In genomic region chr2:85843543-85843942, GRCh38 we compare ENCODE assay signal across 10 cellular contexts. TPM values are rescaled to one million over a fixed set of nuclear protein-coding genes. Genes with fewer than 3 reads are reported as not detected.
DNase-seq lines count a peak whose midpoint lies in the region; ATAC-seq and TF ChIP-seq lines count a peak whose summit lies in the region.
"Had no signal": no experiment of that assay in that cellular context is flagged by ENCODE, and none has a peak within 500 bp of the region (broad histone marks: within the 10 kb centered on the region; RNA-seq: fewer than 3 reads in every experiment).

No MANE protein-coding gene starts in this region.

- 70 to 77% (median 72%) methylated on average over 4 of the region's 4 CpGs for WGBS in adrenal gland, 4 donors

- no peaks in the 10 kb centered on the region for H3K4me1 Mint-ChIP-seq in neural progenitor cell

- TF ChIP-seq CTCF in adrenal gland (IDR thresholded peaks at IDR 0.05) (peak in 5 of 6 experiments; percentile 13 to 47 (median 28)), neural progenitor cell (IDR thresholded peaks at IDR 0.05) (peak; percentile 71)

- H3K27ac Mint-ChIP-seq in neural progenitor cell, result no peak overlapping the region

- H2AFZ ChIP-seq in neural progenitor cell (replicated peaks), result no peak overlapping the region

- ATAC-seq in HG03039 (IDR thresholded peaks at IDR 0.05; ENCODE audit: unreplicated experiment) (no peak), HG02588 (IDR thresholded peaks at IDR 0.05; ENCODE audit: unreplicated experiment) (no peak)

- no peaks in the 10 kb centered on the region for H3K27me3 Mint-ChIP-seq in neural progenitor cell (ENCODE audit: insufficient read depth, low read depth)

- H3K4me1 ChIP-seq in adrenal gland (replicated peaks in 1 of 2), result peaks cover 0 to 10% of the 10 kb centered on the region in 2 donors
- no peaks in the 10 kb centered on the region for H3K4me1 ChIP-seq in neural progenitor cell

- no peak overlapping the region for H3K4me3 Mint-ChIP-seq in neural progenitor cell

- intact Hi-C loops in adrenal gland (cut with DNase I), result no loop called here

- no peaks in the 10 kb centered on the region for H3K79me2 ChIP-seq in neural progenitor cell (ENCODE audit: low read depth)

- H3K27me3 ChIP-seq in adrenal gland, result no peaks in the 10 kb centered on the region
- H3K27me3 ChIP-seq in neural progenitor cell, result no peaks in the 10 kb centered on the region

- H3F3A ChIP-seq in neural progenitor cell (ENCODE audit: low read depth), result no peaks in the 10 kb centered on the region

- no peak for TF ChIP-seq POLR2A in adrenal gland (IDR thresholded peaks at IDR 0.05)

- peaks cover 9% of the 10 kb centered on the region for H3K9me3 Mint-ChIP-seq in neural progenitor cell

- no peak overlapping the region for H3K27ac ChIP-seq in adrenal gland
- no peak overlapping the region for H3K27ac ChIP-seq in neural progenitor cell

- no peaks in the 10 kb centered on the region for H4K20me1 ChIP-seq in neural progenitor cell (ENCODE audit: low read depth)

- no peaks in the 10 kb centered on the region for H3K9me3 ChIP-seq in adrenal gland (replicated peaks in 1 of 3)
- no peaks in the 10 kb centered on the region for H3K9me3 ChIP-seq in neural progenitor cell (ENCODE audit: low read depth)

- DNase-seq in ELF-1 (ENCODE audit: low read depth, low spot score), result peak; percentile 32
- peak; percentile 17 to 44 for DNase-seq in Kasumi-1 (lab: John Stamatoyannopoulos, UW)
- no peak for DNase-seq in adrenal gland
- DNase-seq in neural progenitor cell (ENCODE audit: low spot score), result peak; percentile 33
- no peak for DNase-seq in NCI-H69 (lab: John Stamatoyannopoulos, UW)
- no peak for DNase-seq in AG20443 (ENCODE audit: low spot score)
- DNase-seq: foreskin melanocyte, T-helper 1 cell had no signal

- no peak overlapping the region for H3K9ac ChIP-seq in neural progenitor cell

- H3K36me3 Mint-ChIP-seq in neural progenitor cell, result peaks cover 14% of the 10 kb centered on the region

- H3K36me3 ChIP-seq in adrenal gland (replicated peaks in 1 of 2) (peaks cover 0 to 71% of the 10 kb centered on the region in 2 donors), neural progenitor cell (no peaks in the 10 kb centered on the region)

- H3K4me2 ChIP-seq in neural progenitor cell, result no peak overlapping the region

- H3K4me3 ChIP-seq in adrenal gland (no peak overlapping the region), neural progenitor cell (no peak overlapping the region)

RNA-seq across cellular contexts. Expression of gene ST3GAL5, which starts 45.2 kb away (rescaled TPM):
- 100 to 1,000 TPM in 4 of 8 donors, 10 to 100 TPM in 4; 61.2 to 172 (median 111) TPM for total RNA-seq in adrenal gland
- 10 to 100 TPM; 79.2 to 96.4 (median 79.7) TPM for polyA plus RNA-seq in adrenal gland
- total RNA-seq in neural progenitor cell (ENCODE audit: low replicate concordance), result 9.7 and 9.9 TPM in 2 replicates

Comparison
In these comparisons a context has a peak if more than half of its experiments do, and no peak if none do; other contexts are left out.
1. DNase-seq: peak in ELF-1 (single experiment), Kasumi-1 (2 of 2) and neural progenitor cell (single experiment); none in adrenal gland (0 of 7), NCI-H69 (single experiment) and AG20443 (single experiment).